Comparison of ENCODE assay signal across 8 cellular contexts in the genomic region with DNA sequence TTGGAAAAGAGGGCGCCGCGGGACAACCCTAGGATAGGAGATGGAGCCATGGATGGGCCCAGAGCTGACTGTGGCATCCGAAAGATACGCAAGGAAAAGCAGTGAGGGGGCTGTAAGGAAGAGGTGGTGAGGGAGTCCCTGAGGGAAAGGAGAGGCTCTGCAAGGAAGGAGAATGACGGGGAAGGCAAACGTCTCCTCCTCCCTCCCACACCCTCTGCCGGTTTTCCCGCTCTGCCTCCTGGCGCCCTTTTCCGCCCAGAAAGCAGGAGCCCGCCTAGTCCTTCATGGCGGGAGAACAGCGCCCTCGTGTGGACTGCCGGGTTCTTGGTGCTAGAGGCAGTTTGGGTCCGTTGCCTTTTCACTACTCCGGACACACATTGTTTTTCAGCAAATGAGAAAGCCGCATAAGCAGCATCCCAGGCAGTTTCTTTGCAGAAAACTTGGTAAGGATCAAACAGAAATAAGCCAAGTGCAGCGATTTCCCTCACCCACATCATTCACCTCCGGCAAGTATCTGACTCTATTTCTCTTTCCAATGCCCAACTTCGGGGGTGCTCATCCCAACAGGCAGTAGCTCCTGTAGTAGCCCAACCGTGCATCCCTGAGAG.
DNase-seq lines count a peak whose midpoint lies in the region; ATAC-seq lines count a peak whose summit lies in the region.

No MANE protein-coding gene starts in this region.

- H3K27ac ChIP-seq in naive thymus-derived CD4-positive, alpha-beta T cell (ENCODE audit: low read depth, low read length), result no peak overlapping the region

- no peaks in the 10 kb centered on the region for H3K36me3 ChIP-seq in NT2/D1 (ENCODE audit: insufficient read depth, insufficient read length, low read length)
- H3K36me3 ChIP-seq in naive thymus-derived CD4-positive, alpha-beta T cell (ENCODE audit: control insufficient read depth in 2 of 3, insufficient read depth in 3 of 3, low read length in 3 of 3), result no peaks in the 10 kb centered on the region

- CTCF ChIA-PET in naive thymus-derived CD4-positive, alpha-beta T cell (lab: Charles Lee), result interaction anchor here (0.6 to 0.7 kb wide), 2 partner anchors 495 to 1581 kb away, joined by 3 read pairs; no protein-coding TSS in a partner anchor

- H3K27me3 ChIP-seq in NT2/D1 (ENCODE audit: insufficient read depth, insufficient read length), result no peaks in the 10 kb centered on the region
- H3K27me3 ChIP-seq in naive thymus-derived CD4-positive, alpha-beta T cell (ENCODE audit: control insufficient read depth in 2 of 2, insufficient read depth in 2 of 2, low read length in 2 of 2), result no peaks in the 10 kb centered on the region

- POLR2A ChIA-PET in naive thymus-derived CD4-positive, alpha-beta T cell (lab: Charles Lee), result no interaction called here

- ATAC-seq in HG02610 (IDR thresholded peaks at IDR 0.05; ENCODE audit: unreplicated experiment), result peak; percentile 73
- ATAC-seq in naive thymus-derived CD4-positive, alpha-beta T cell, result no peak
- peak; percentile 66 for ATAC-seq in stimulated activated naive CD8-positive, alpha-beta T cell treated with anti-CD3 and anti-CD28 coated beads, Interleukin-15, Interleukin-2, amounts not matched to agents 100 U/mL and 50 U/mL, for 24 hours

- DNase-seq in ELF-1 (ENCODE audit: low read depth, low spot score), result peak; percentile 97
- DNase-seq in NT2/D1 (ENCODE audit: low read depth, low spot score), result peak; percentile 81
- peak; percentile 45 for DNase-seq in activated T-cell treated with anti-CD3 and anti-CD28 coated beads, Interleukin-2, amount 50 U/mL, for 1 hour
- DNase-seq in fibroblast of gingiva (ENCODE audit: low read depth), result peak; percentile 56
- DNase-seq in naive thymus-derived CD4-positive, alpha-beta T cell, result peak in 8 of 9 donors; percentile 6 to 76 (median 30)
- DNase-seq in stimulated activated naive CD8-positive, alpha-beta T cell treated with anti-CD3 and anti-CD28 coated beads, Interleukin-15, Interleukin-2, amounts not matched to agents 100 U/mL and 50 U/mL, for 24 hours, result peak; percentile 84
- DNase-seq in DMS79 (lab: John Stamatoyannopoulos, UW), result no peak

- H3K36me3 Mint-ChIP-seq in naive thymus-derived CD4-positive, alpha-beta T cell, result no peaks in the 10 kb centered on the region

- peaks cover 14 to 40% (median 24%) of the 10 kb centered on the region in 5 donors for H3K27me3 Mint-ChIP-seq in naive thymus-derived CD4-positive, alpha-beta T cell

- H3K9ac ChIP-seq in NT2/D1 (ENCODE audit: insufficient read length, low read depth), result no peak overlapping the region

- no peak overlapping the region for H3K4me3 ChIP-seq in NT2/D1 (ENCODE audit: insufficient read length, low read depth)
- H3K4me3 ChIP-seq in naive thymus-derived CD4-positive, alpha-beta T cell (ENCODE audit: low read length), result no peak overlapping the region

- no peak overlapping the region for H3K4me3 Mint-ChIP-seq in naive thymus-derived CD4-positive, alpha-beta T cell

- peaks cover 0 to 3% (median 0%) of the 10 kb centered on the region in 11 donors for H3K9me3 Mint-ChIP-seq in naive thymus-derived CD4-positive, alpha-beta T cell

- H3K27ac Mint-ChIP-seq in naive thymus-derived CD4-positive, alpha-beta T cell, result no peak overlapping the region

- peaks cover 0 to 6% (median 0%) of the 10 kb centered on the region in 7 donors for H3K4me1 Mint-ChIP-seq in naive thymus-derived CD4-positive, alpha-beta T cell

- peaks cover 8% of the 10 kb centered on the region; the same call in 1 of the 2 replicates for H3K9me3 ChIP-seq in NT2/D1 (ENCODE audit: insufficient read depth, low read length)
- no peaks in the 10 kb centered on the region for H3K9me3 ChIP-seq in naive thymus-derived CD4-positive, alpha-beta T cell (ENCODE audit: control insufficient read depth in 2 of 3, low read length in 3 of 3)

- no peaks in the 10 kb centered on the region for H3K4me1 ChIP-seq in NT2/D1 (ENCODE audit: insufficient read depth, insufficient read length)
- no peaks in the 10 kb centered on the region for H3K4me1 ChIP-seq in naive thymus-derived CD4-positive, alpha-beta T cell (ENCODE audit: control insufficient read depth in 2 of 2, insufficient read depth in 2 of 2, low read length in 2 of 2)

- intact Hi-C loops in naive thymus-derived CD4-positive, alpha-beta T cell (cut with micrococcal nuclease), result loop anchor here (1.0 to 10.0 kb wide), 6 partner anchors 109 to 1778 kb away; no protein-coding TSS in a partner anchor
